ENCODE assay signal across 8 cellular contexts in the genomic region with DNA sequence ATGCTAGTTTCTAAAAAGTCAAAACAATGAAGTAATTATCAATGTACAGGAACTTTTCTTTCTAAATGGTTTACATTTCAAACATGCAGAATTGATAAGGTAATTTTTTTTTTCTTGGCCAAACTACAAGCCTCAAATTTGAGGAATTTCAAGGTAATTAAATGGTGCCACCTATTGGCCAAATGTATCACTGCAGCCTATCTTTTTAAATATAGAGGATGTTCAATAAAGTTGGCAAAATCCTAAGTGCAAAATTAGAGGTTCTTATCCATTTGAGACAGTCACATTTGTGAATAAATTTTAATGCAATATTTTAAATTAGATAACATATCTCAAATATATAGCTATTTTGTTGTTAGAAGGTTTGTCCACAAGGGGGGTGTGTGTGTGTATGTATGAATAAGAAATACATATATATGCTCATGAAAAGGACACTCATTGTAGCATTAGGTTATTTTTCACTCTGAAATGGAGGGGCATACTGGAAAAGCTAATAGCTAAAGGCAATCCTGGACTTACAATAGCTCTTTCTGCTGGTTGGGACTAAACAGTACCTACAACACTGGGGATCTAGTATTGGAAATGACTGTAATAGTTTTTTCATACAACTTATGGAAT. TPM values are rescaled to one million over a fixed set of nuclear protein-coding genes. Genes with fewer than 3 reads are reported as not detected.
A peak's percentile ranks its signal among the peaks of the same experiment; 100 is the strongest.
DNase-seq lines count a peak whose midpoint lies in the region; ATAC-seq, FAIRE-seq and TF ChIP-seq lines count a peak whose summit lies in the region.

No MANE protein-coding gene starts in this region.

- no peak for TF ChIP-seq EP300 in upper lobe of left lung (IDR thresholded peaks at IDR 0.05)

- H3K4me1 Mint-ChIP-seq in astrocyte (ENCODE audit: low read depth, unreplicated experiment), result peaks cover 2% of the 10 kb centered on the region

- no peaks in the 10 kb centered on the region for H4K20me1 ChIP-seq in astrocyte (ENCODE audit: insufficient read depth, low read length)

- no peak for FAIRE-seq in astrocyte (lab: Jason Lieb, UNC)

- ATAC-seq in upper lobe of left lung (ENCODE audit: low FRiP score in 2 of 2), result no peak
- ATAC-seq in HG03378 (IDR thresholded peaks at IDR 0.05; ENCODE audit: unreplicated experiment), result no peak

- no peaks in the 10 kb centered on the region for H3K9me3 Mint-ChIP-seq in astrocyte (ENCODE audit: unreplicated experiment)

- DNase-seq in ACHN (peak; percentile 47), ELR (ENCODE audit: low read depth) (peak; percentile 62), NCI-H1092 treated with DMSO at 0.1 percent for 48 hours (lab: John Stamatoyannopoulos, UW) (peak; percentile 27), astrocyte (ENCODE audit: low read depth) (no peak), kidney epithelial cell (ENCODE audit: low read depth) (no peak), upper lobe of left lung (no peak), GOT3 (lab: John Stamatoyannopoulos, UW) (no peak)

- H3K27ac Mint-ChIP-seq in astrocyte (ENCODE audit: unreplicated experiment), result no peak overlapping the region

- H3K27me3 Mint-ChIP-seq in astrocyte (ENCODE audit: low read depth, unreplicated experiment), result no peaks in the 10 kb centered on the region

- no peaks in the 10 kb centered on the region for H3K9me3 ChIP-seq in astrocyte (ENCODE audit: insufficient read depth, low read depth, low read length)
- no peaks in the 10 kb centered on the region for H3K9me3 ChIP-seq in upper lobe of left lung

- H3K79me2 ChIP-seq in astrocyte (ENCODE audit: insufficient read depth, low read length), result no peaks in the 10 kb centered on the region

- H3K36me3 ChIP-seq in astrocyte (ENCODE audit: insufficient read depth, low read length) (peaks cover 2% of the 10 kb centered on the region), kidney epithelial cell (ENCODE audit: control insufficient read depth, insufficient read depth, low read length) (no peaks in the 10 kb centered on the region), upper lobe of left lung (peaks cover 0 to 13% (median 0%) of the 10 kb centered on the region in 4 donors)

- TF ChIP-seq CTCF in astrocyte (IDR thresholded peaks at IDR 0.05; ENCODE audit: insufficient read depth, low read depth, low read length) (peak; percentile 89), kidney epithelial cell (IDR thresholded peaks at IDR 0.05; ENCODE audit: insufficient read depth, low read length, poor library complexity, severe bottlenecking) (peak; percentile 61), upper lobe of left lung (IDR thresholded peaks at IDR 0.05) (peak; percentile 62 to 87 (median 78))

- H3K27ac ChIP-seq in astrocyte (ENCODE audit: low read depth, low read length) (no peak overlapping the region), upper lobe of left lung (no peak overlapping the region)

- no peak for TF ChIP-seq POLR2A in upper lobe of left lung (IDR thresholded peaks at IDR 0.05)

- no peak overlapping the region for H2AFZ ChIP-seq in astrocyte (ENCODE audit: low read depth, low read length)

- H3K36me3 Mint-ChIP-seq in astrocyte (ENCODE audit: low read depth, unreplicated experiment), result no peaks in the 10 kb centered on the region

- H3K9ac ChIP-seq in astrocyte (ENCODE audit: low read length), result no peak overlapping the region

- H3K4me3 Mint-ChIP-seq in astrocyte (ENCODE audit: unreplicated experiment), result no peak overlapping the region

- H3K4me2 ChIP-seq in astrocyte (ENCODE audit: low read length), result no peak overlapping the region

- H3K4me1 ChIP-seq in astrocyte (ENCODE audit: insufficient read depth, low read length) (no peaks in the 10 kb centered on the region), upper lobe of left lung (peaks cover 0 to 14% (median 8%) of the 10 kb centered on the region in 4 donors)

- in situ Hi-C loops in ACHN (cut with HindIII; ENCODE audit: low pct_ligation_motif_present, low pct_unique_long_range_greater_than_20kb, low sequenced_read_pairs), result no loop called here

- H3K4me3 ChIP-seq in astrocyte (ENCODE audit: insufficient read depth, low read depth, low read length) (no peak overlapping the region), kidney epithelial cell (ENCODE audit: low read depth, low read length) (no peak overlapping the region), upper lobe of left lung (no peak overlapping the region)

- H3K27me3 ChIP-seq in astrocyte (ENCODE audit: insufficient read depth, low read length) (no peaks in the 10 kb centered on the region), kidney epithelial cell (ENCODE audit: control insufficient read depth, insufficient read depth, low read length) (no peaks in the 10 kb centered on the region), upper lobe of left lung (no peaks in the 10 kb centered on the region)

RNA-seq across cellular contexts. Expression of gene MMADHC, which starts 26.2 kb away (rescaled TPM):
- total RNA-seq in astrocyte, result 122 and 125 TPM in 2 replicates
- 118 and 139 TPM in 2 replicates for total RNA-seq in kidney epithelial cell
- total RNA-seq in upper lobe of left lung, result 10 to 100 TPM; 21.1 to 80.9 (median 68.9) TPM

Comparison
In these comparisons a context has a peak if more than half of its experiments do, and no peak if none do; other contexts are left out.
1. DNase-seq: peak in ACHN (single experiment), ELR (single experiment) and NCI-H1092 treated with DMSO at 0.1 percent for 48 hours (single experiment); none in astrocyte (single experiment), kidney epithelial cell (single experiment), upper lobe of left lung (0 of 2) and GOT3 (single experiment).
2. Peak in every context shown above with its lines, with median percentiles within 50 percentile points of each other: CTCF ChIP-seq.